ENCODE assay signal across 8 cellular contexts in genomic region chr9:77177143-77177893, GRCh38. TPM values are rescaled to one million over a fixed set of nuclear protein-coding genes. Genes with fewer than 3 reads are reported as not detected.
DNase-seq lines count a peak whose midpoint lies in the region; ATAC-seq, FAIRE-seq and TF ChIP-seq lines count a peak whose summit lies in the region.

Gene VPS13A, plus strand, starts transcription at chr9:77177534. Its CDS starts 171 bp downstream, at chr9:77177705.

- TF ChIP-seq CTCF in adrenal gland (IDR thresholded peaks at IDR 0.05) (peak in 2 of 6 experiments; percentile 1 to 18), prostate gland (IDR thresholded peaks at IDR 0.05) (peak in 3 of 4 experiments; percentile 14 to 31 (median 15))

- ATAC-seq in HG02840 (IDR thresholded peaks at IDR 0.05; ENCODE audit: low FRiP score, unreplicated experiment) (peak; percentile 89), left cardiac atrium (peak; percentile 95 to 99)

- DNase-seq in GM12891 (ENCODE audit: insufficient read length, low spot score): peak; percentile 82
- DNase-seq in NCI-H1436 (lab: John Stamatoyannopoulos, UW): peak; percentile 97
- peak; percentile 81 for DNase-seq in T follicular helper cell (ENCODE audit: low read depth)
- peak; percentile 92 to 96 (median 92) for DNase-seq in adrenal gland
- peak; percentile 97 for DNase-seq in left cardiac atrium
- peak; percentile 92 for DNase-seq in prostate gland (ENCODE audit: low spot score)

- H3K27ac ChIP-seq in adrenal gland (peak within 1 kb of the TSS; percentile 29 to 88 (median 81)), prostate gland (peak within 1 kb of the TSS; percentile 81 to 83), urinary bladder (ENCODE audit: low read depth) (peak within 1 kb of the TSS; percentile 72)

- intact Hi-C loops in adrenal gland (cut with DNase I): no loop called here
- intact Hi-C loops in left cardiac atrium (cut with DNase I): no loop called here
- intact Hi-C loops in prostate gland (cut with DNase I): loop anchor here (5.0 kb wide), 2 partner anchors 470 to 855 kb away; partner anchors contain the start of genes GNA14 and GNAQ

- TF ChIP-seq POLR2A in GM12891 (IDR thresholded peaks at IDR 0.05; ENCODE audit: low read depth, low read length) (peak; percentile 59; the same call in 1 of the 2 replicates), adrenal gland (IDR thresholded peaks at IDR 0.05) (peak; percentile 59 to 87), prostate gland (IDR thresholded peaks at IDR 0.05) (peak; percentile 75)

- H3K36me3 ChIP-seq in adrenal gland (replicated peaks in 1 of 2) (no peaks in the 10 kb centered on the region), prostate gland (no peaks in the 10 kb centered on the region), urinary bladder (ENCODE audit: insufficient read depth) (no peaks in the 10 kb centered on the region)

- FAIRE-seq in GM12891 (lab: Jason Lieb, UNC): peak; percentile 95

- H3K9me3 ChIP-seq in adrenal gland (replicated peaks in 1 of 3) (no peaks in the 10 kb centered on the region), prostate gland (no peaks in the 10 kb centered on the region)

- H3K27me3 ChIP-seq in adrenal gland (no peaks in the 10 kb centered on the region), prostate gland (replicated peaks; ENCODE audit: insufficient read depth) (no peaks in the 10 kb centered on the region)

- H3K4me1 ChIP-seq in adrenal gland (replicated peaks in 1 of 2) (peaks cover 0 to 20% of the 10 kb centered on the region in 2 donors), prostate gland (replicated peaks) (no peaks in the 10 kb centered on the region), urinary bladder (ENCODE audit: insufficient read depth) (no peaks in the 10 kb centered on the region)

- H3K4me3 ChIP-seq in adrenal gland: peak within 1 kb of the TSS; percentile 43 to 82 (median 74)
- peak within 1 kb of the TSS; percentile 69 to 71 for H3K4me3 ChIP-seq in prostate gland
- peak within 1 kb of the TSS; percentile 90 for H3K4me3 ChIP-seq in urinary bladder (ENCODE audit: low read depth, low read length)

- 0% methylated on average over 89 of the region's 89 CpGs; no CpG with 5 or more reads in 2 of the 4 donors for WGBS in adrenal gland, 4 donors
- WGBS in prostate gland: under 1% methylated on average over 88 of the region's 89 CpGs
- WGBS in urinary bladder: under 1% methylated on average over 89 of the region's 89 CpGs

TF ChIP-seq in GM12891, 5 proteins besides CTCF, POLR2A, EP300 and RAD21:
- TF ChIP-seq PAX5 (IDR thresholded peaks at IDR 0.05; ENCODE audit: insufficient read depth, low read length, severe bottlenecking) (peak; percentile 23), POLR2AphosphoS5 (IDR thresholded peaks at IDR 0.05; ENCODE audit: low read depth, low read length) (no peak; the same call in 1 of the 2 replicates), TAF1 (IDR thresholded peaks at IDR 0.05; ENCODE audit: low read depth, low read length) (peak; percentile 21; the same call in 1 of the 2 replicates), SPI1 (IDR thresholded peaks at IDR 0.05; ENCODE audit: low read depth, low read length) (no peak), POU2F2 (IDR thresholded peaks at IDR 0.05; ENCODE audit: low read depth, low read length) (peak; percentile 16; the same call in 1 of the 2 replicates)
TF ChIP-seq in GM12891: peak in this region for 3.

RNA-seq across cellular contexts. Expression of gene VPS13A, which starts in this region (rescaled TPM):
- 9.0 TPM for polyA plus RNA-seq in GM12891 (2012; ENCODE audit: low read depth, missing spikeins)
- total RNA-seq in adrenal gland (10 to 100 TPM; 18.0 to 64.0 (median 34.2) TPM), left cardiac atrium (10 to 100 TPM; 31.2 to 31.9 TPM), prostate gland (10 to 100 TPM; 22.7 to 25.2 TPM), urinary bladder (98.7 TPM)
- polyA plus RNA-seq in adrenal gland (10 to 100 TPM; 16.2 to 44.7 (median 24.7) TPM), urinary bladder (8.4 TPM)

Comparison
In these comparisons a context has a peak if more than half of its experiments do, and no peak if none do; other contexts are left out.
1. Peak in every context shown above with its lines: DNase-seq, ATAC-seq, H3K4me3 ChIP-seq and H3K27ac ChIP-seq.